Comparison of ENCODE assay signal across 1 cellular context in the genomic region with DNA sequence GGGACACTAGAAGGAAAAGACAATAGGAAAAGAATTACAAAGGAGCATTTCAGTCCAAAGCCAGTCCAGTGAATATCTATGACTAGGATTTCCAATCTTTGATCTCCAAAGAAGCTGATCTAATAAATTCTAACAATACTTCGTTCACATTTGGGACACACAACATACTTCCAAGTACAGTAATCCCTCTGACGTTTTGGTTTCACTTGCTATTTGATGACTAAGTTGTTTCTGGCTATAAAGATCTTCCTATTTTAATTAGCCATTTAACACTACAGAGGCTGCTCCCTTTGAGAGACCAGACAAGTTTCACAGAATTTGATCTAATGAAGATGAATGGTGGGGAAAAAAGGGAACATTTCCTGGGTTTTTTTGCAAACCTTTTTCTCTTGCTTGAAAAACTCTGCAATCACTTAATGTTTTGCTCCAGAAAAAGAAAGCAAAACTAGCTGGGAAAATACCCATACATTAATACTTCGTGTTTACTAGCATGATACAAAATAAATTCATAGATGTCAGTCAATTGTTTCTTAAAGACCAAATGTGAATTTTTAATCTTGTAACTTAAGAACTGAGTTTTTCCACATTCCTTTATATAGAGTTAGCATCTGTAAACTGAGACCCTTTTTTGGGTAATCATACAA.
TF ChIP-seq lines count a peak whose summit lies in the region.

No MANE protein-coding gene starts in this region.

TF ChIP-seq in SK-N-SH treated with all-trans-retinoic acid at 6 μM for 48 hours, 23 proteins besides CTCF, POLR2A, EP300 and RAD21 (continued from another document):
- TF ChIP-seq, protein P1, sequence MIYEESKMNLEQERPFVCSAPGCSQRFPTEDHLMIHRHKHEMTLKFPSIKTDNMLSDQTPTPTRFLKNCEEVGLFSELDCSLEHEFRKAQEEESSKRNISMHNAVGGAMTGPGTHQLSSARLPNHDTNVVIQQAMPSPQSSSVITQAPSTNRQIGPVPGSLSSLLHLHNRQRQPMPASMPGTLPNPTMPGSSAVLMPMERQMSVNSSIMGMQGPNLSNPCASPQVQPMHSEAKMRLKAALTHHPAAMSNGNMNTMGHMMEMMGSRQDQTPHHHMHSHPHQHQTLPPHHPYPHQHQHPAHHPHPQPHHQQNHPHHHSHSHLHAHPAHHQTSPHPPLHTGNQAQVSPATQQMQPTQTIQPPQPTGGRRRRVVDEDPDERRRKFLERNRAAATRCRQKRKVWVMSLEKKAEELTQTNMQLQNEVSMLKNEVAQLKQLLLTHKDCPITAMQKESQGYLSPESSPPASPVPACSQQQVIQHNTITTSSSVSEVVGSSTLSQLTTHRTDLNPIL (CRISPR knock-in tag; IDR thresholded peaks at IDR 0.05; ENCODE audit: low read depth), result no peak
- no peak for TF ChIP-seq BACH2 (CRISPR knock-in tag; IDR thresholded peaks at IDR 0.05; ENCODE audit: borderline replicate concordance)
- TF ChIP-seq ZC3H10 (CRISPR knock-in tag; IDR thresholded peaks at IDR 0.05), result no peak
- no peak for TF ChIP-seq TOX (CRISPR knock-in tag; IDR thresholded peaks at IDR 0.05; ENCODE audit: borderline replicate concordance)
- TF ChIP-seq TCF4 (CRISPR knock-in tag; IDR thresholded peaks at IDR 0.05; ENCODE audit: borderline replicate concordance), result no peak
- no peak for TF ChIP-seq GLIS3 (CRISPR knock-in tag; IDR thresholded peaks at IDR 0.05)
- TF ChIP-seq ZNF565 (CRISPR knock-in tag; conservative IDR thresholded peaks at IDR 0.05; ENCODE audit: low read depth), result no peak
- no peak for TF ChIP-seq ZFP30 (CRISPR knock-in tag; IDR thresholded peaks at IDR 0.05)
- TF ChIP-seq CSDC2 (CRISPR knock-in tag; IDR thresholded peaks at IDR 0.05), result no peak
- no peak for TF ChIP-seq CSRNP3 (CRISPR knock-in tag; IDR thresholded peaks at IDR 0.05)
- TF ChIP-seq RARB (CRISPR knock-in tag; IDR thresholded peaks at IDR 0.05), result no peak
